In genomic region chr11:35206616-35207015, GRCh38 we compare ENCODE assay signal across 1 cellular context.
TF ChIP-seq lines count a peak whose summit lies in the region.

No MANE protein-coding gene starts in this region.

TF ChIP-seq in WTC11, 78 proteins besides CTCF, POLR2A, EP300 and RAD21 (continued from another document):
- TF ChIP-seq STAT6 (CRISPR knock-in tag; conservative IDR thresholded peaks at IDR 0.05; ENCODE audit: low read depth), result no peak
- no peak for TF ChIP-seq ZNF532 (CRISPR knock-in tag; IDR thresholded peaks at IDR 0.05; ENCODE audit: borderline replicate concordance)
- no peak for TF ChIP-seq PREB (CRISPR knock-in tag; IDR thresholded peaks at IDR 0.05; ENCODE audit: borderline replicate concordance)
- no peak for TF ChIP-seq FOXP1 (CRISPR knock-in tag; IDR thresholded peaks at IDR 0.05; ENCODE audit: borderline replicate concordance)
- no peak for TF ChIP-seq ZNF425 (CRISPR knock-in tag; conservative IDR thresholded peaks at IDR 0.05)
- TF ChIP-seq CDX4 (CRISPR knock-in tag; IDR thresholded peaks at IDR 0.05; ENCODE audit: borderline replicate concordance), result no peak
- no peak for TF ChIP-seq TEAD1 (CRISPR knock-in tag; IDR thresholded peaks at IDR 0.05)
- TF ChIP-seq SOX15 (CRISPR knock-in tag; IDR thresholded peaks at IDR 0.05), result no peak
- no peak for TF ChIP-seq ZNF396 (CRISPR knock-in tag; IDR thresholded peaks at IDR 0.05; ENCODE audit: borderline replicate concordance)
- TF ChIP-seq ZNF512 (CRISPR knock-in tag; IDR thresholded peaks at IDR 0.05; ENCODE audit: borderline replicate concordance), result no peak
- no peak for TF ChIP-seq ZSCAN18 (CRISPR knock-in tag; IDR thresholded peaks at IDR 0.05)
- TF ChIP-seq E2F5 (CRISPR knock-in tag; IDR thresholded peaks at IDR 0.05), result no peak
- TF ChIP-seq FOXP4 (CRISPR knock-in tag; IDR thresholded peaks at IDR 0.05), result no peak
- no peak for TF ChIP-seq ATF3 (CRISPR knock-in tag; conservative IDR thresholded peaks at IDR 0.05)
- no peak for TF ChIP-seq ARID4B (CRISPR knock-in tag; IDR thresholded peaks at IDR 0.05; ENCODE audit: borderline replicate concordance)
- TF ChIP-seq MLX (CRISPR knock-in tag; IDR thresholded peaks at IDR 0.05), result no peak
- no peak for TF ChIP-seq NR3C1 (CRISPR knock-in tag; conservative IDR thresholded peaks at IDR 0.05; ENCODE audit: low read depth)
- TF ChIP-seq TP53 (CRISPR knock-in tag; IDR thresholded peaks at IDR 0.05), result no peak
- TF ChIP-seq ZBTB21 (CRISPR knock-in tag; IDR thresholded peaks at IDR 0.05; ENCODE audit: borderline replicate concordance), result no peak
